ENCODE assay signal across 1 cellular context in genomic region chr3:187150599-187150998, GRCh38.
TF ChIP-seq lines count a peak whose summit lies in the region.

No MANE protein-coding gene starts in this region.

TF ChIP-seq in GM12878, 131 proteins besides CTCF, POLR2A, EP300 and RAD21:
- TF ChIP-seq TAF1 (IDR thresholded peaks at IDR 0.05; ENCODE audit: borderline replicate concordance, low read depth, low read length) (no peak), SMC3 (IDR thresholded peaks at IDR 0.05; ENCODE audit: borderline replicate concordance, low read length) (peak; percentile 66), YY1 (IDR thresholded peaks at IDR 0.05; ENCODE audit: low read depth, low read length) (peak; percentile 53; the same call in 1 of the 2 replicates)
